8 cellular contexts compared by ENCODE assay signal in the genomic region with DNA sequence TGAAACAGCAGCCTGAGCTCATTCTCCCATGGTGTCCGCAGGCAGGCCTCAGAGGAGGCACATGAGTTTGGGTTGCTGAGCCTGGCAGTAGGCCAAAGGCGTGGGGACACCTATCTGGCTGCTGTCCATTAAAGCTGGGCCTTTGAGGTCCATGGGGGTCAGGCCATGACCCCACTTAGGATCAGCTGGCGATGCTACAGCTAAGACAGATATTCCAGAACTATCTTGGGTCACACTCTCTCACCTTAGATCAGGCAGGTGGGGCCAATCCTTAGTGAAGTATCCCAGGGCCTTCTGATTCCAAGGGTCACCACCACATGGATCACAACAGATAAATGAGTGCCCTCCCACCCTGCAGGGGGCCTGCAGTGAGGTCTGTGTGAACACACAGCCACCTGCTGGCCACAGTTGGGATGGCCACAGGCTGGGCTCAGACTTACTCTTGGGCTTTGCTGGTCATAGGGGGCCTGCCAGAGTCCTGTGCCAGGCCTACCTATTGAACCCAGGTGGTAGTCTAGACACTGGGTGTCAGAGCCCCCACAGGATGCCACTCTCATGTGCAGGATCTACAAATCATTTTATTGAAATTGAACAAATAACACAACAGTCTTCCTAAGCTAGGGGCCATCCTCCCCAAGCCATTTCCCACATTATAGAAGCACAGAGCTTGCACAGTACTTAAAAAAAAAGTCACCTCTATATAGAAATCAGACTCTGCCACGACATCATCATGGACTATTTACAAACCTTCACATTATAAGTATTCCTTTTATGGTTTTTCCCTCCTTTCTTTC. TPM values are rescaled to one million over a fixed set of nuclear protein-coding genes. Genes with fewer than 3 reads are reported as not detected.
A peak's percentile ranks its signal among the peaks of the same experiment; 100 is the strongest.
DNase-seq lines count a peak whose midpoint lies in the region; ATAC-seq and TF ChIP-seq lines count a peak whose summit lies in the region.

No MANE protein-coding gene starts in this region.

- H3K9ac ChIP-seq in H9 (ENCODE audit: extremely low read depth, insufficient read length, low read length): no peak overlapping the region
- H3K9ac ChIP-seq in OCI-LY3 (ENCODE audit: low read length): no peak overlapping the region

- H3K36me3 Mint-ChIP-seq in H9 (ENCODE audit: insufficient read depth in 1 of 3, low read depth in 3 of 3) (peaks cover 18 to 34% (median 19%) of the 10 kb centered on the region in 3 experiments), nephron progenitor cell (ENCODE audit: low read depth) (peaks cover 3% of the 10 kb centered on the region)

- no peak overlapping the region for H3K18ac ChIP-seq in H9 (ENCODE audit: insufficient read length, low read depth, low read length)

- H3K9me3 Mint-ChIP-seq in H9 (no peaks in the 10 kb centered on the region), nephron progenitor cell (no peaks in the 10 kb centered on the region)

- peaks cover 24% of the 10 kb centered on the region for H3K23me2 ChIP-seq in H9 (ENCODE audit: insufficient read length, low read depth, low read length, poor library complexity, severe bottlenecking)

- intact Hi-C loops in esophagus muscularis mucosa (cut with DNase I) (no loop called here), transverse colon (cut with DNase I; ENCODE audit: low total_unique reads) (no loop called here)

- H3K27ac Mint-ChIP-seq in H9 (0 out of 7 replicates have a peak overlapping the region, but pooled peaks of 1 of the 3 experiments have one; percentile 28), nephron progenitor cell (no peak overlapping the region)

- no peak for TF ChIP-seq POLR2A in esophagus muscularis mucosa (IDR thresholded peaks at IDR 0.05; ENCODE audit: low read depth)
- no peak for TF ChIP-seq POLR2A in transverse colon (IDR thresholded peaks at IDR 0.05)

- no peak overlapping the region for H3K23ac ChIP-seq in H9 (ENCODE audit: insufficient read length, low read depth, low read length)

- H3K9me3 ChIP-seq in H9 (ENCODE audit: control insufficient read depth, low read depth, low read length) (no peaks in the 10 kb centered on the region), OCI-LY3 (ENCODE audit: insufficient read depth, low read length) (no peaks in the 10 kb centered on the region), esophagus muscularis mucosa (no peaks in the 10 kb centered on the region), transverse colon (no peaks in the 10 kb centered on the region)

- H3K4me1 ChIP-seq in H9 (ENCODE audit: insufficient read depth, low read length) (peaks cover 6% of the 10 kb centered on the region; the same call in 1 of the 2 replicates), OCI-LY3 (ENCODE audit: low read length) (peaks cover 35% of the 10 kb centered on the region), esophagus muscularis mucosa (peaks cover 45 to 82% (median 77%) of the 10 kb centered on the region in 4 donors), transverse colon (peaks cover 18 to 56% (median 44%) of the 10 kb centered on the region in 4 donors)

- no peak overlapping the region for H3K4me2 ChIP-seq in H9 (ENCODE audit: insufficient read depth, insufficient read length, low read length)
- H3K4me2 ChIP-seq in OCI-LY3 (ENCODE audit: low read length): no peak overlapping the region

- H2BK120ac ChIP-seq in H9 (ENCODE audit: low read depth, low read length, poor library complexity, severe bottlenecking): no peak overlapping the region

- no peak overlapping the region for H2AFZ ChIP-seq in H9 (ENCODE audit: low read length)
- H2AFZ ChIP-seq in OCI-LY3 (ENCODE audit: low read depth, low read length): no peak overlapping the region

- H3K4me1 Mint-ChIP-seq in H9: peaks cover 23 to 41% of the 10 kb centered on the region in 2 experiments
- H3K4me1 Mint-ChIP-seq in nephron progenitor cell: peaks cover 46% of the 10 kb centered on the region

- in situ Hi-C loops in transverse colon (cut with MboI; ENCODE audit: low pct_ligation_motif_present in 1 of 4, low pct_unique_long_range_greater_than_20kb in 1 of 4, low sequenced_read_pairs in 3 of 4): no loop called here

- H4K91ac ChIP-seq in H9 (ENCODE audit: insufficient read length, low read depth, low read length): no peak overlapping the region

- TF ChIP-seq CTCF in AG09319 (IDR thresholded peaks at IDR 0.05; ENCODE audit: low read depth, low read length) (peak; percentile 88), H9 (conservative IDR thresholded peaks at IDR 0.05) (peak; percentile 89), OCI-LY3 (IDR thresholded peaks at IDR 0.05; ENCODE audit: low read depth, low read length) (peak; percentile 86), esophagus muscularis mucosa (IDR thresholded peaks at IDR 0.05) (peak; percentile 77 to 87 (median 79)), nephron progenitor cell (IDR thresholded peaks at IDR 0.05) (peak; percentile 87), transverse colon (IDR thresholded peaks at IDR 0.05) (peak; percentile 77 to 89 (median 81))

- no peak overlapping the region for H4K5ac ChIP-seq in H9 (ENCODE audit: insufficient read length, low read depth, low read length)

- H4K8ac ChIP-seq in H9 (replicated peaks; ENCODE audit: insufficient read length, low read depth, low read length): no peak overlapping the region

- no peak overlapping the region for H2BK20ac ChIP-seq in H9 (ENCODE audit: low read depth, low read length, poor library complexity, severe bottlenecking)

- peaks cover 11% of the 10 kb centered on the region for H3K36me3 ChIP-seq in OCI-LY3 (replicated peaks; ENCODE audit: low read depth, low read length)
- H3K36me3 ChIP-seq in esophagus muscularis mucosa: peaks cover 10 to 39% (median 34%) of the 10 kb centered on the region in 4 donors
- H3K36me3 ChIP-seq in transverse colon: peaks cover 0 to 1% (median 0%) of the 10 kb centered on the region in 4 donors

- no peak overlapping the region for H3K56ac ChIP-seq in H9 (ENCODE audit: insufficient read length, low read depth, low read length)

- H4K20me1 ChIP-seq in H9 (ENCODE audit: control insufficient read depth, insufficient read depth, insufficient read length): no peaks in the 10 kb centered on the region
- H4K20me1 ChIP-seq in OCI-LY3 (ENCODE audit: insufficient read depth, low read length): no peaks in the 10 kb centered on the region

- H3K4me3 ChIP-seq in OCI-LY3 (ENCODE audit: low read length) (no peak overlapping the region), esophagus muscularis mucosa (no peak overlapping the region), transverse colon (no peak overlapping the region)

- no peak overlapping the region for H3K4ac ChIP-seq in H9 (ENCODE audit: low read depth, low read length)

- H2AK5ac ChIP-seq in H9 (ENCODE audit: insufficient read length, low read length): no peak overlapping the region

- no peaks in the 10 kb centered on the region; the same call in 1 of the 2 replicates for H3K27me3 Mint-ChIP-seq in H9 (ENCODE audit: low read depth)
- H3K27me3 Mint-ChIP-seq in nephron progenitor cell (ENCODE audit: low read depth, poor library complexity): peaks cover 9% of the 10 kb centered on the region

- H3T11ph ChIP-seq in H9 (ENCODE audit: low read length): no peak overlapping the region

- peak overlapping the region; percentile 30 to 54; a peak in 4 of 5 replicates for H3K4me3 Mint-ChIP-seq in H9
- H3K4me3 Mint-ChIP-seq in nephron progenitor cell: peak overlapping the region; percentile 34

- no peak overlapping the region for H2BK5ac ChIP-seq in H9 (ENCODE audit: insufficient read length, low read length)

- no peak for TF ChIP-seq EP300 in esophagus muscularis mucosa (IDR thresholded peaks at IDR 0.05)
- TF ChIP-seq EP300 in transverse colon (IDR thresholded peaks at IDR 0.05; ENCODE audit: low read depth): no peak

- H3K27ac ChIP-seq in H9 (ENCODE audit: insufficient read length, low read depth, low read length): no peak overlapping the region
- no peak overlapping the region for H3K27ac ChIP-seq in OCI-LY3 (ENCODE audit: low read length)
- H3K27ac ChIP-seq in esophagus muscularis mucosa (replicated peaks in 1 of 4): peak overlapping the region; percentile 93 to 95 (median 93)
- H3K27ac ChIP-seq in transverse colon: peak overlapping the region; percentile 92 to 94 (median 92)

- ATAC-seq in HG03045 (IDR thresholded peaks at IDR 0.05; ENCODE audit: unreplicated experiment): no peak

- DNase-seq in AG09319 (ENCODE audit: extremely low read depth, low read depth): no peak
- peak; percentile 90 for DNase-seq in H9
- peak; percentile 81 to 82 for DNase-seq in activated T-cell treated with anti-CD3 and anti-CD28 coated beads, Interleukin-2, amount 50 U/mL, for 48 hours
- DNase-seq in esophagus muscularis mucosa (ENCODE audit: extremely low spot score): no peak
- peak; percentile 85 for DNase-seq in nephron progenitor cell
- DNase-seq in transverse colon: peak; percentile 65

- H3K14ac ChIP-seq in H9 (ENCODE audit: insufficient read depth, low read length): no peak overlapping the region

- H2BK15ac ChIP-seq in H9 (ENCODE audit: low read depth, low read length): no peak overlapping the region

- H3K27me3 ChIP-seq in H9 (ENCODE audit: insufficient read depth, low read length): no peaks in the 10 kb centered on the region
- H3K27me3 ChIP-seq in OCI-LY3 (ENCODE audit: low read depth, low read length): no peaks in the 10 kb centered on the region
- no peaks in the 10 kb centered on the region for H3K27me3 ChIP-seq in esophagus muscularis mucosa
- H3K27me3 ChIP-seq in transverse colon: no peaks in the 10 kb centered on the region

- H3K79me2 ChIP-seq in H9 (ENCODE audit: insufficient read depth, low read length): peaks cover 10% of the 10 kb centered on the region; the same call in 1 of the 2 replicates
- peaks cover 33% of the 10 kb centered on the region for H3K79me2 ChIP-seq in OCI-LY3 (ENCODE audit: low read length)

- no peak overlapping the region for H2BK12ac ChIP-seq in H9 (ENCODE audit: insufficient read length, low read depth, low read length)

- WGBS in H9 (ENCODE audit: extremely low coverage, insufficient read length, low lambda C conversion rate): no CpG with 5 or more reads among the region's 4 CpGs
- 43% methylated on average over 3 of the region's 4 CpGs for WGBS in esophagus muscularis mucosa
- WGBS in transverse colon (ENCODE audit: low coverage in 1 of 2), 2 donors: 13 to 48% methylated on average over 1 to 4 of the region's 4 CpGs

- H3K79me1 ChIP-seq in H9 (ENCODE audit: insufficient read depth, low read depth, low read length, poor library complexity, severe bottlenecking): peaks cover 6% of the 10 kb centered on the region

RNA-seq across cellular contexts. Expression of gene HYAL2, which starts 2.0 kb away (rescaled TPM):
- total RNA-seq in H9 (2021) (51.9 and 57.6 TPM in 2 replicates), esophagus muscularis mucosa (100 to 1,000 TPM in 2 of 4 donors, 10 to 100 TPM in 2; 37.4 to 114 (median 97.2) TPM), transverse colon (10 to 100 TPM; 18.7 to 51.1 (median 32.0) TPM)

RNA-seq across cellular contexts. Expression of gene TUSC2, which starts 3.5 kb away (rescaled TPM):
- total RNA-seq in H9 (2021) (33.5 and 35.5 TPM in 2 replicates), esophagus muscularis mucosa (10 to 100 TPM; 18.7 to 40.6 (median 37.5) TPM), transverse colon (10 to 100 TPM in 3 of 4 donors, 1 to 10 TPM in 1; 7.9 to 39.6 (median 28.0) TPM)

RNA-seq across cellular contexts. Expression of gene RASSF1, which starts 16.1 kb away (rescaled TPM):
- total RNA-seq in H9 (2021) (15.1 and 15.8 TPM in 2 replicates), esophagus muscularis mucosa (10 to 100 TPM; 28.7 to 44.2 (median 33.2) TPM), transverse colon (10 to 100 TPM in 3 of 4 donors, 1 to 10 TPM in 1; 9.8 to 29.2 (median 21.7) TPM)

RNA-seq across cellular contexts. Expression of gene ZMYND10, which starts 21.0 kb away (rescaled TPM):
- total RNA-seq in H9 (2021) (0.61 and 1.4 TPM in 2 replicates), esophagus muscularis mucosa (under 1 TPM in 3 of 4 donors, not detected in 1; 0.50 to 0.57 (median 0.52) TPM), transverse colon (not detected)

RNA-seq across cellular contexts. Expression of gene HYAL1, which starts 21.2 kb away (rescaled TPM):
- total RNA-seq in H9 (2021) (2.0 and 2.2 TPM in 2 replicates), esophagus muscularis mucosa (10 to 100 TPM in 1 of 4 donors, 1 to 10 TPM in 3; 8.3 to 15.6 (median 9.0) TPM), transverse colon (10 to 100 TPM in 1 of 4 donors, 1 to 10 TPM in 3; 1.8 to 13.8 (median 3.8) TPM)

Comparison
In these comparisons a context has a peak if more than half of its experiments do, and no peak if none do; other contexts are left out.
1. DNase-seq: peak in H9 (single experiment), activated T-cell treated with anti-CD3 and anti-CD28 coated beads, Interleukin-2, amount 50 U/mL, for 48 hours (2 of 2), nephron progenitor cell (single experiment) and transverse colon (single experiment); none in AG09319 (single experiment) and esophagus muscularis mucosa (single experiment).
2. H3K27ac ChIP-seq: peak in esophagus muscularis mucosa (4 of 4) and transverse colon (4 of 4); none in H9 (single experiment) and OCI-LY3 (single experiment).
3. Peak in every context shown above with its lines, with median percentiles within 50 percentile points of each other: CTCF ChIP-seq.